ENCODE assay signal across 35 cellular contexts in the genomic region with DNA sequence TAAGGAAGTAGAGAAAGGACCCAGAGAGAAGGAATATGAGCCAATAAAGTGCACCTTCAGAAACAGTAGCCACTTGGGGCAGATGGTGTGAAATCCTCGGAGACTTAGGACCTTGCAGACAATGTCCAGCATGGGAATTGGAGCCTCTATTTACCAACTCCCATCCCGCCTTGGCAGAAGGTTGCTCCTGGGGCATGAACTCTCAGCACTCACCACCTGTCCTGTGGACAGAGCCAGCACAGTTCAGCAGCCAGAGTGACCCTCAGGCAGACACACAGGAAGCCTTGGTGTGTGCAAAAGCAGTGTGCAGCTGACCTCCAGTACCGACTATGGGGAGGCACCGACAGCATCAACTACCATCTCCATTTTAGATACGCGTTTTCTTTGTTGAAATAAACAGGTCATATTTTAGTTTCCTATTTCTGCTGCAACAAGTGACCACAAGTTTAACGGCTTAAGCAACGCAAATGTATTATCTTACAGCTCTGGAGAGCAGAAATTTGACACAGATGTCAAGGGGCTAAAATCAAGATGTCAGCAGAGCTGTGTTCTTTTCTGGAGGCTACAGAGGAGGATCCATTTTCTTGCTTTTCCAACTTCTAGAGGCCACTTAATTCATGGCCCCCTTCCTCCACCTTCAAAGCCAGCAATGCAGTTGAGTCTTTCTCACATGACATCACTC.
"Had no signal": no experiment of that assay in that cellular context is flagged by ENCODE, and none has a peak within 500 bp of the region (broad histone marks: within the 10 kb centered on the region; RNA-seq: fewer than 3 reads in every experiment).

No MANE protein-coding gene starts in this region.

- DNase-seq: Karpas-422, Kasumi-1, KG1, MG63, MM.1S, MV-4-11, NCI-H1048, NCI-H1092, NCI-H1092 treated with DMSO at 0.1 percent for 48 hours, NCI-H1105, NCI-H1105 treated with DMSO at 0.1 percent for 48 hours, NCI-H1417, NCI-H1417 treated with DMSO at 0.1 percent for 48 hours, NCI-H1436, NCI-H1436 treated with DMSO at 0.1 percent for 48 hours, NCI-H146, NCI-H1694, NCI-H1694 treated with DMSO at 0.1 percent for 48 hours, NCI-H187, NCI-H187 treated with DMSO at 0.1 percent for 48 hours, NCI-H1930, NCI-H2029, NCI-H2029 treated with DMSO at 0.1 percent for 48 hours, NCI-H2081, NCI-H2081 treated with DMSO at 0.1 percent for 48 hours, NCI-H2107, NCI-H2171, NCI-H2171 treated with DMSO at 0.1 percent for 48 hours, NCI-H2227 treated with DMSO at 0.1 percent for 48 hours, NCI-H226, NCI-H345, NCI-H446, NCI-H446 treated with DMSO at 0.1 percent for 48 hours, NCI-H510A had no signal

- H3K27ac ChIP-seq: KMS-11 had no signal

- H3K9ac ChIP-seq: KMS-11 had no signal

- H3K4me2 ChIP-seq: KMS-11 had no signal

- H3K4me3 ChIP-seq: MG63 had no signal

- H3K27me3 ChIP-seq: MG63 had no signal

- H3K9me3 ChIP-seq: MG63 had no signal

- H3K36me3 ChIP-seq: MG63 had no signal
